8 cellular contexts compared by ENCODE assay signal in the genomic region with DNA sequence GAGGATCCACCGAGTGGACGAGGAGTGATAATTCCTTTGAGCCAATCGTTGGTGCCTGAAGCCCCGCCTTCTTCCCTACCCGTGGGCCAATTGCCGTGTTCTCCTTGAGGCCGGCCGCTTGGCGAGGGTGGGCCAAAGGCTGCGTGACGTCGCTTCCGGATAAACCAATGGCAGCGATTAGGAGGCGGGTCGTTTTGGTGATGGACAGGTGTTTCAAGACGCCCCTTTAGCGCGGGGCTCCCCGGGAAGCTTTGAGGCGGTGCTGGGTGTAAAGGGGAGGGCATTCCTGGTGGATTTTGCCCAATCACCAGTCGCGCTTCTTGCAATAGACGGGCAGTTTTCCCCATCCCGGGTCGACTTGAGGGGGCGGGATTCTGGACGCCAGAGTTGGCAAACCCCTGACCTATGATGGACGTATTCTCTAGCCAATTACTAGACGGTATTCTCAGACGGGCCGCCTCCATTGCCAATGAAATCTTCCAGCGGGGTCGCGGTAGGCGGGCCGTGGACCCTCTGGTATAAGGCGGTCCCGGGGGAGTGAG. TPM values are rescaled to one million over a fixed set of nuclear protein-coding genes. Genes with fewer than 3 reads are reported as not detected.
A peak's percentile ranks its signal among the peaks of the same experiment; 100 is the strongest.
DNase-seq lines count a peak whose midpoint lies in the region; ATAC-seq and TF ChIP-seq lines count a peak whose summit lies in the region.

No MANE protein-coding gene starts in this region.

- H3K18ac ChIP-seq in mesendoderm (ENCODE audit: low read length), result no peak overlapping the region

- CTCF ChIA-PET in CD8-positive, alpha-beta memory T cell (lab: Charles Lee), result interaction anchor here (0.7 to 6.6 kb wide), 15 partner anchors 9 to 478 kb away, joined by 3 to 56 read pairs (median 4); a partner anchor contains a TSS

- H3K27me3 Mint-ChIP-seq in CD8-positive, alpha-beta memory T cell, result peaks cover 0 to 2% of the 10 kb centered on the region in 2 donors
- no peaks in the 10 kb centered on the region for H3K27me3 Mint-ChIP-seq in endodermal cell (ENCODE audit: insufficient read depth)

- H2BK5ac ChIP-seq in mesendoderm (ENCODE audit: low read length), result no peak overlapping the region

- peaks cover 37% of the 10 kb centered on the region for H3K4me1 ChIP-seq in CD8-positive, alpha-beta memory T cell (ENCODE audit: insufficient read depth, low read length)
- H3K4me1 ChIP-seq in endodermal cell (ENCODE audit: control insufficient read depth, insufficient read depth, low read length) (peaks cover 14% of the 10 kb centered on the region), mesendoderm (ENCODE audit: control insufficient read depth, low read depth, low read length) (peaks cover 8% of the 10 kb centered on the region)

- peaks cover 34 to 56% (median 38%) of the 10 kb centered on the region in 3 donors for H3K4me1 Mint-ChIP-seq in CD8-positive, alpha-beta memory T cell
- H3K4me1 Mint-ChIP-seq in endodermal cell, result peaks cover 30% of the 10 kb centered on the region

- H3K36me3 ChIP-seq in CD8-positive, alpha-beta memory T cell (ENCODE audit: insufficient read depth, low read length), result peaks cover under 1% of the 10 kb centered on the region
- H3K36me3 ChIP-seq in endodermal cell (ENCODE audit: control insufficient read depth, insufficient read depth, low read length) (peaks cover 10% of the 10 kb centered on the region), mesendoderm (ENCODE audit: control insufficient read depth, insufficient read depth, low read length) (peaks cover 4% of the 10 kb centered on the region)

- DNase-seq in CD8-positive, alpha-beta memory T cell, result peak; percentile 97 to 99 (median 98)
- DNase-seq in HUDEP-2 (lab: John Stamatoyannopoulos, UW; ENCODE audit: unreplicated experiment in 76 of 76), result peak; percentile 99 to 100 (median 100)
- peak; percentile 99 for DNase-seq in NOMO-1 treated with dmso at 0.1 percent for 144 hours (lab: John Stamatoyannopoulos, UW; ENCODE audit: unreplicated experiment)
- DNase-seq in activated CD8-positive, alpha-beta memory T cell treated with anti-CD3 and anti-CD28 coated beads, Interleukin-2, amount 50 U/mL, for 24 hours (ENCODE audit: extremely low read depth), result peak; percentile 98
- peak; percentile 100 for DNase-seq in endodermal cell
- DNase-seq in mesendoderm, result peak; percentile 100
- peak; percentile 95 for DNase-seq in stimulated activated CD8-positive, alpha-beta memory T cell treated with anti-CD3 and anti-CD28 coated beads, Interleukin-12 subunit alpha, Interleukin-12 subunit beta, amount 100 ng/mL, for 4 hours (ENCODE audit: low read depth)

- peak overlapping the region; percentile 86 for H3K56ac ChIP-seq in mesendoderm (ENCODE audit: low read length)

- H4K8ac ChIP-seq in mesendoderm (ENCODE audit: low read depth, low read length), result no peak overlapping the region

- POLR2A ChIA-PET in CD8-positive, alpha-beta memory T cell (lab: Charles Lee), result interaction anchor here (0.6 to 2.6 kb wide), 21 partner anchors 12 to 683 kb away, joined by 3 to 32 read pairs (median 4); a partner anchor contains a TSS

- H3K4me2 ChIP-seq in mesendoderm (ENCODE audit: low read length), result no peak overlapping the region

- peak; percentile 53 for ATAC-seq in GM21390 (IDR thresholded peaks at IDR 0.05; ENCODE audit: unreplicated experiment)

- H2AK5ac ChIP-seq in mesendoderm (ENCODE audit: low read length), result no peak overlapping the region

- H2BK15ac ChIP-seq in mesendoderm (replicated peaks; ENCODE audit: low read depth), result no peak overlapping the region

- peak overlapping the region; percentile 95 for H3K9ac ChIP-seq in endodermal cell (ENCODE audit: extremely low read depth, low read length, poor library complexity, severe bottlenecking)
- peak overlapping the region; percentile 99 for H3K9ac ChIP-seq in mesendoderm (ENCODE audit: low read length)

- H4K5ac ChIP-seq in mesendoderm (ENCODE audit: low read length), result no peak overlapping the region

- H2BK120ac ChIP-seq in mesendoderm (ENCODE audit: low read depth, low read length), result no peak overlapping the region

- 0% methylated on average over 17 to 39 of the region's 39 CpGs for WGBS in endodermal cell (ENCODE audit: insufficient coverage in 1 of 2, insufficient read length in 1 of 2), 2 experiments
- no CpG with 5 or more reads among the region's 39 CpGs for WGBS in mesendoderm (ENCODE audit: extremely low coverage, insufficient coverage, low lambda C conversion rate)

- no peak for TF ChIP-seq CTCF in endodermal cell (conservative IDR thresholded peaks at IDR 0.05)

- H3K27ac Mint-ChIP-seq in CD8-positive, alpha-beta memory T cell, result peak overlapping the region; percentile 92 to 100 (median 99)
- H3K27ac Mint-ChIP-seq in endodermal cell, result peak overlapping the region; percentile 100

- peaks cover 1 to 16% (median 4%) of the 10 kb centered on the region in 3 donors for H3K36me3 Mint-ChIP-seq in CD8-positive, alpha-beta memory T cell
- peaks cover 14% of the 10 kb centered on the region for H3K36me3 Mint-ChIP-seq in endodermal cell (ENCODE audit: low read depth)

- no peak overlapping the region for H3K23ac ChIP-seq in mesendoderm (ENCODE audit: low read length)

- peak overlapping the region; percentile 90 to 100 (median 99) for H3K4me3 Mint-ChIP-seq in CD8-positive, alpha-beta memory T cell
- peak overlapping the region; percentile 97 for H3K4me3 Mint-ChIP-seq in endodermal cell

- H3K9me3 Mint-ChIP-seq in CD8-positive, alpha-beta memory T cell, result no peaks in the 10 kb centered on the region
- H3K9me3 Mint-ChIP-seq in endodermal cell, result no peaks in the 10 kb centered on the region

- H3K79me2 ChIP-seq in mesendoderm (ENCODE audit: control insufficient read depth, insufficient read depth, low read length), result peaks cover 37% of the 10 kb centered on the region

- no peaks in the 10 kb centered on the region for H3K9me3 ChIP-seq in CD8-positive, alpha-beta memory T cell (ENCODE audit: low read length)
- no peaks in the 10 kb centered on the region for H3K9me3 ChIP-seq in endodermal cell (ENCODE audit: control insufficient read depth, low read length)

- no peaks in the 10 kb centered on the region for H3K27me3 ChIP-seq in CD8-positive, alpha-beta memory T cell (ENCODE audit: insufficient read depth, low read length, poor library complexity, severe bottlenecking)
- no peaks in the 10 kb centered on the region for H3K27me3 ChIP-seq in endodermal cell (ENCODE audit: control insufficient read depth, insufficient read depth, low read length, poor library complexity, severe bottlenecking)
- no peaks in the 10 kb centered on the region for H3K27me3 ChIP-seq in mesendoderm (ENCODE audit: insufficient read depth, low read length, poor library complexity)

- no peak overlapping the region for H3K4ac ChIP-seq in mesendoderm (ENCODE audit: low read depth, low read length)

- peak overlapping the region; percentile 88 for H3K4me3 ChIP-seq in CD8-positive, alpha-beta memory T cell (ENCODE audit: low read length)
- H3K4me3 ChIP-seq in endodermal cell (ENCODE audit: low read length) (peak overlapping the region; percentile 86), mesendoderm (ENCODE audit: low read length) (no peak overlapping the region)

- H3K79me1 ChIP-seq in mesendoderm (ENCODE audit: low read length), result peaks cover 5% of the 10 kb centered on the region

- H3K27ac ChIP-seq in CD8-positive, alpha-beta memory T cell (ENCODE audit: low read depth, low read length), result peak overlapping the region; percentile 95
- H3K27ac ChIP-seq in endodermal cell (ENCODE audit: low read depth, low read length) (peak overlapping the region; percentile 99), mesendoderm (ENCODE audit: low read depth, low read length) (peak overlapping the region; percentile 65)

RNA-seq across cellular contexts. Expression of a gene that starts 0.3 kb away (rescaled TPM):
- 100 to 1,000 TPM; 529 to 537 TPM for total RNA-seq in CD8-positive, alpha-beta memory T cell
- 135 TPM for polyA plus RNA-seq in CD8-positive, alpha-beta memory T cell
- total RNA-seq in endodermal cell, result 100 to 1,000 TPM; 343 to 362 TPM
- polyA plus RNA-seq in endodermal cell (2013, experiment 1 of 2), result 417 TPM
- polyA plus RNA-seq in endodermal cell (2013, experiment 2 of 2), result 408 TPM
- 427 TPM for polyA plus RNA-seq in mesendoderm (2013, experiment 1 of 2)
- polyA plus RNA-seq in mesendoderm (2013, experiment 2 of 2), result 426 TPM

RNA-seq across cellular contexts. Expression of a gene that starts 11.0 kb away (rescaled TPM):
- 10 to 100 TPM; 68.2 to 70.9 TPM for total RNA-seq in CD8-positive, alpha-beta memory T cell
- 18.9 TPM for polyA plus RNA-seq in CD8-positive, alpha-beta memory T cell
- 100 to 1,000 TPM in 1 of 2 donors, 10 to 100 TPM in 1; 91.8 to 101 TPM for total RNA-seq in endodermal cell
- polyA plus RNA-seq in endodermal cell (2013, experiment 1 of 2), result 81.0 TPM
- polyA plus RNA-seq in endodermal cell (2013, experiment 2 of 2), result 68.6 TPM
- polyA plus RNA-seq in mesendoderm (2013, experiment 1 of 2), result 151 TPM
- polyA plus RNA-seq in mesendoderm (2013, experiment 2 of 2), result 154 TPM

RNA-seq across cellular contexts. Expression of a gene that starts 11.1 kb away (rescaled TPM):
- total RNA-seq in CD8-positive, alpha-beta memory T cell, result 100 to 1,000 TPM; 118 to 127 TPM
- polyA plus RNA-seq in CD8-positive, alpha-beta memory T cell, result 81.7 TPM
- total RNA-seq in endodermal cell, result 100 to 1,000 TPM; 127 to 128 TPM
- 58.7 TPM for polyA plus RNA-seq in endodermal cell (2013, experiment 1 of 2)
- polyA plus RNA-seq in endodermal cell (2013, experiment 2 of 2), result 66.6 TPM
- 94.1 TPM for polyA plus RNA-seq in mesendoderm (2013, experiment 1 of 2)
- polyA plus RNA-seq in mesendoderm (2013, experiment 2 of 2), result 90.7 TPM

RNA-seq across cellular contexts. Expression of a gene that starts 12.6 kb away (rescaled TPM):
- total RNA-seq in CD8-positive, alpha-beta memory T cell, result 1 to 10 TPM; 6.9 to 7.2 TPM
- 0.91 TPM for polyA plus RNA-seq in CD8-positive, alpha-beta memory T cell
- 1 to 10 TPM; 4.6 to 7.7 TPM for total RNA-seq in endodermal cell
- 5.1 TPM for polyA plus RNA-seq in endodermal cell (2013, experiment 1 of 2)
- 6.1 TPM for polyA plus RNA-seq in endodermal cell (2013, experiment 2 of 2)
- polyA plus RNA-seq in mesendoderm (2013, experiment 1 of 2), result 5.8 TPM
- polyA plus RNA-seq in mesendoderm (2013, experiment 2 of 2), result 5.4 TPM

RNA-seq across cellular contexts. Expression of a gene that starts 14.2 kb away (rescaled TPM):
- total RNA-seq in CD8-positive, alpha-beta memory T cell, result under 1 TPM; 0.66 to 0.84 TPM
- polyA plus RNA-seq in CD8-positive, alpha-beta memory T cell, result not detected
- 10 to 100 TPM; 41.4 to 59.7 TPM for total RNA-seq in endodermal cell
- polyA plus RNA-seq in endodermal cell (2013, experiment 1 of 2), result 62.0 TPM
- polyA plus RNA-seq in endodermal cell (2013, experiment 2 of 2), result 60.2 TPM
- polyA plus RNA-seq in mesendoderm (2013, experiment 1 of 2), result 19.1 TPM
- 21.9 TPM for polyA plus RNA-seq in mesendoderm (2013, experiment 2 of 2)
